In genomic region chrX:119230850-119231249, GRCh38 we compare ENCODE assay signal across 17 cellular contexts.
"Had no signal": no experiment of that assay in that cellular context is flagged by ENCODE, and none has a peak within 500 bp of the region (broad histone marks: within the 10 kb centered on the region; RNA-seq: fewer than 3 reads in every experiment).

No MANE protein-coding gene starts in this region.

- H3K36me3 Mint-ChIP-seq: memory B cell, neural progenitor cell, WTC11 had no signal

- H3K9ac ChIP-seq: neural progenitor cell, SK-N-SH had no signal

- H3K9me3 Mint-ChIP-seq: central memory CD8-positive, alpha-beta T cell; memory B cell; T-helper 2 cell treated with Interferon-gamma antibody and Interleukin-4, amounts not matched to agents 5 μg/mL and 100 μg/mL, for 36 hours; WTC11 had no signal

- H3K27me3 ChIP-seq: colonic mucosa, neural progenitor cell, right atrium auricular region, tibial artery had no signal

- H3K9me3 ChIP-seq: colonic mucosa, prostate gland, right atrium auricular region, SK-N-SH, tibial artery had no signal

- DNase-seq: activated naive CD4-positive, alpha-beta T cell; aorta; colonic mucosa; endodermal cell; foreskin fibroblast; left ventricle myocardium superior; SK-N-SH; stimulated activated CD4-positive, alpha-beta T cell treated with anti-CD3 and anti-CD28 coated beads, Interleukin-2, amount 100 ng/mL, for 48 hours; tibial artery had no signal

- H3K27ac ChIP-seq: colonic mucosa, epithelial cell of prostate, neural progenitor cell, prostate gland, right atrium auricular region, tibial artery had no signal

- H2AFZ ChIP-seq: neural progenitor cell had no signal

- H3K4me3 Mint-ChIP-seq: central memory CD8-positive, alpha-beta T cell; endodermal cell; memory B cell; neural progenitor cell; T-helper 2 cell treated with Interferon-gamma antibody and Interleukin-4, amounts not matched to agents 5 μg/mL and 100 μg/mL, for 36 hours; WTC11 had no signal

- H3K4me3 ChIP-seq: colonic mucosa, neural progenitor cell, prostate gland, right atrium auricular region, tibial artery had no signal

- H3K4me2 ChIP-seq: neural progenitor cell, SK-N-SH had no signal

- H3K36me3 ChIP-seq: colonic mucosa, neural progenitor cell, prostate gland, right atrium auricular region, tibial artery had no signal

- H3K27ac Mint-ChIP-seq: endodermal cell; memory B cell; neural progenitor cell; T-helper 2 cell treated with Interferon-gamma antibody and Interleukin-4, amounts not matched to agents 5 μg/mL and 100 μg/mL, for 36 hours; WTC11 had no signal

- H3K4me1 ChIP-seq: colonic mucosa, prostate gland, right atrium auricular region had no signal
